Comparison of ENCODE assay signal across 9 cellular contexts in genomic region chr22:37472418-37473006, GRCh38. TPM values are rescaled to one million over a fixed set of nuclear protein-coding genes. Genes with fewer than 3 reads are reported as not detected.
A peak's percentile ranks its signal among the peaks of the same experiment; 100 is the strongest.
DNase-seq lines count a peak whose midpoint lies in the region; ATAC-seq and TF ChIP-seq lines count a peak whose summit lies in the region.
"Had no signal": no experiment of that assay in that cellular context is flagged by ENCODE, and none has a peak within 500 bp of the region (broad histone marks: within the 10 kb centered on the region; RNA-seq: fewer than 3 reads in every experiment).

No MANE protein-coding gene starts in this region.

- H3K9ac ChIP-seq in Karpas-422 (ENCODE audit: low read length) = no peak overlapping the region

- CTCF ChIA-PET in activated CD8-positive, alpha-beta T cell treated with anti-CD3 and anti-CD28 coated beads for 36 hours (lab: Charles Lee) = interaction anchor here (0.7 to 2.8 kb wide), 33 partner anchors 8 to 212 kb away, joined by 3 to 31 read pairs (median 4); partner anchors contain the start of gene MFNG

- H3K27ac Mint-ChIP-seq in activated CD8-positive, alpha-beta T cell treated with anti-CD3 and anti-CD28 coated beads for 36 hours = peak overlapping the region; percentile 42

- H3K27me3 Mint-ChIP-seq in activated CD8-positive, alpha-beta T cell treated with anti-CD3 and anti-CD28 coated beads for 36 hours = no peaks in the 10 kb centered on the region

- peaks cover 47% of the 10 kb centered on the region for H3K36me3 Mint-ChIP-seq in activated CD8-positive, alpha-beta T cell treated with anti-CD3 and anti-CD28 coated beads for 36 hours (ENCODE audit: low read depth)

- H3K27me3 ChIP-seq in Karpas-422 (ENCODE audit: low read length) = no peaks in the 10 kb centered on the region

- TF ChIP-seq CTCF in activated CD8-positive, alpha-beta T cell treated with anti-CD3 and anti-CD28 coated beads for 36 hours (IDR thresholded peaks at IDR 0.05) = peak; percentile 70

- no peak for ATAC-seq in activated CD8-positive, alpha-beta T cell treated with anti-CD3 and anti-CD28 coated beads for 36 hours
- ATAC-seq in stimulated activated naive CD8-positive, alpha-beta T cell treated with anti-CD3 and anti-CD28 coated beads, Interleukin-15, Interleukin-2, amounts not matched to agents 100 U/mL and 50 U/mL, for 24 hours = no peak
- ATAC-seq in HG03196 (IDR thresholded peaks at IDR 0.05; ENCODE audit: unreplicated experiment) = no peak
- no peak for ATAC-seq in HG03520 (IDR thresholded peaks at IDR 0.05; ENCODE audit: unreplicated experiment)
- no peak for ATAC-seq in HG02763 (IDR thresholded peaks at IDR 0.05; ENCODE audit: unreplicated experiment)

- no peak overlapping the region for H3K4me3 ChIP-seq in Karpas-422 (ENCODE audit: low read length)
- H3K4me3 ChIP-seq: lung had no signal

- H3K27ac ChIP-seq in Karpas-422 (ENCODE audit: low read length) = no peak overlapping the region

- no peaks in the 10 kb centered on the region for H3K9me3 Mint-ChIP-seq in activated CD8-positive, alpha-beta T cell treated with anti-CD3 and anti-CD28 coated beads for 36 hours

- intact Hi-C loops in activated CD8-positive, alpha-beta T cell treated with anti-CD3 and anti-CD28 coated beads for 36 hours (cut with micrococcal nuclease) = no loop called here

- H4K20me1 ChIP-seq in Karpas-422 (ENCODE audit: insufficient read depth, low read depth, low read length) = peaks cover 11% of the 10 kb centered on the region; the same call in 1 of the 2 replicates

- H3K4me1 Mint-ChIP-seq in activated CD8-positive, alpha-beta T cell treated with anti-CD3 and anti-CD28 coated beads for 36 hours (ENCODE audit: low read depth) = peaks cover 5% of the 10 kb centered on the region

- H3K36me3 ChIP-seq in Karpas-422 (ENCODE audit: insufficient read depth, low read length) = peaks cover 5% of the 10 kb centered on the region

- DNase-seq in EH (ENCODE audit: low read depth) = peak; percentile 44
- DNase-seq in Karpas-422 = peak; percentile 71
- peak; percentile 48 for DNase-seq in activated CD8-positive, alpha-beta T cell treated with anti-CD3 and anti-CD28 coated beads for 36 hours
- peak; percentile 64 for DNase-seq in germinal center (ENCODE audit: low spot score)
- DNase-seq in stimulated activated naive CD8-positive, alpha-beta T cell treated with anti-CD3 and anti-CD28 coated beads, Interleukin-15, Interleukin-2, amounts not matched to agents 100 U/mL and 50 U/mL, for 24 hours = peak; percentile 55

- H3K4me1 ChIP-seq in Karpas-422 (ENCODE audit: low read length) = peaks cover 19% of the 10 kb centered on the region

- no peaks in the 10 kb centered on the region for H3K9me3 ChIP-seq in Karpas-422 (ENCODE audit: low read length)

- POLR2A ChIA-PET in activated CD8-positive, alpha-beta T cell treated with anti-CD3 and anti-CD28 coated beads for 36 hours (lab: Charles Lee) = interaction anchor here (0.6 to 1.5 kb wide), 4 partner anchors 8 to 230 kb away, joined by 3 to 13 read pairs (median 4); partner anchors contain the start of gene MFNG

- no peak overlapping the region for H3K4me3 Mint-ChIP-seq in activated CD8-positive, alpha-beta T cell treated with anti-CD3 and anti-CD28 coated beads for 36 hours

- no peak overlapping the region for H3K4me2 ChIP-seq in Karpas-422 (ENCODE audit: low read depth, low read length, poor library complexity, severe bottlenecking)

- H2AFZ ChIP-seq in Karpas-422 (ENCODE audit: low read length) = no peak overlapping the region

- H3K9me2 ChIP-seq in Karpas-422 (replicated peaks; ENCODE audit: insufficient read depth, low read length) = no peaks in the 10 kb centered on the region

- H3K79me2 ChIP-seq in Karpas-422 (ENCODE audit: low read length) = no peaks in the 10 kb centered on the region

RNA-seq across cellular contexts. Expression of gene MFNG, which starts 13.7 kb away (rescaled TPM):
- total RNA-seq in Karpas-422 (2014; rRNA removed; shearing (Covaris generic); ENCODE audit: low replicate concordance) = 91.1 and 105 TPM in 2 replicates
- total RNA-seq in activated CD8-positive, alpha-beta T cell treated with anti-CD3 and anti-CD28 coated beads for 36 hours = 100 to 1,000 TPM; 155 to 160 TPM

RNA-seq across cellular contexts. Expression of gene ELFN2, which starts 45.2 kb away (rescaled TPM):
- total RNA-seq in Karpas-422 (2014; rRNA removed; shearing (Covaris generic); ENCODE audit: low replicate concordance) = not detected in 2 replicates
- total RNA-seq in activated CD8-positive, alpha-beta T cell treated with anti-CD3 and anti-CD28 coated beads for 36 hours = under 1 TPM; 0.51 to 0.52 TPM

RNA-seq across cellular contexts. Expression of gene CARD10, which starts 46.7 kb away (rescaled TPM):
- total RNA-seq in Karpas-422 (2014; rRNA removed; shearing (Covaris generic); ENCODE audit: low replicate concordance) = not detected in 2 replicates
- total RNA-seq in activated CD8-positive, alpha-beta T cell treated with anti-CD3 and anti-CD28 coated beads for 36 hours = under 1 TPM; 0.09 to 0.18 TPM
